ENCODE assay signal across 8 cellular contexts in genomic region chr4:56544573-56545131, GRCh38. TPM values are rescaled to one million over a fixed set of nuclear protein-coding genes. Genes with fewer than 3 reads are reported as not detected.
DNase-seq lines count a peak whose midpoint lies in the region; ATAC-seq and TF ChIP-seq lines count a peak whose summit lies in the region.

No MANE protein-coding gene starts in this region.

- no peaks in the 10 kb centered on the region for H3K36me3 Mint-ChIP-seq in activated B cell treated with CpG ODN at 0.5 μM for 24 hours (ENCODE audit: low read depth)

- H3K4me1 Mint-ChIP-seq in activated B cell treated with CpG ODN at 0.5 μM for 24 hours = peaks cover 10% of the 10 kb centered on the region

- ATAC-seq in HG03039 (IDR thresholded peaks at IDR 0.05; ENCODE audit: unreplicated experiment) (peak; percentile 98), activated B cell treated with CpG ODN at 0.5 μM for 24 hours (ENCODE audit: low read depth) (peak; percentile 99)

- TF ChIP-seq CTCF in activated B cell treated with CpG ODN at 0.5 μM for 24 hours (IDR thresholded peaks at IDR 0.05) (peak; percentile 93), cardiac fibroblast (IDR thresholded peaks at IDR 0.05; ENCODE audit: low read depth, low read length) (peak; percentile 74)

- H3K27ac Mint-ChIP-seq in activated B cell treated with CpG ODN at 0.5 μM for 24 hours = no peak overlapping the region

- POLR2A ChIA-PET in activated B cell treated with CpG ODN at 0.5 μM for 24 hours (lab: Charles Lee) = interaction anchor here (0.7 kb wide), 1 partner anchor 237 kb away, joined by 7 read pairs; no protein-coding TSS in a partner anchor

- DNase-seq in SIG-M5 treated with dmso at 0.1 percent for 504 hours (lab: John Stamatoyannopoulos, UW; ENCODE audit: unreplicated experiment) (peak; percentile 30), SIG-M5 (lab: John Stamatoyannopoulos, UW) (no peak), NCI-H2171 treated with DMSO at 0.1 percent for 48 hours (lab: John Stamatoyannopoulos, UW) (peak; percentile 56), activated B cell treated with CpG ODN at 0.5 μM for 24 hours (peak; percentile 89), cardiac fibroblast (ENCODE audit: low read depth in 2 of 2) (peak; percentile 77 to 80), inferior parietal cortex (ENCODE audit: extremely low spot score) (peak; percentile 89)
- peak; percentile 70 to 84 for DNase-seq in stimulated activated CD4-positive, alpha-beta T cell treated with anti-CD3 and anti-CD28 coated beads, Interleukin-12 subunit alpha, Interleukin-12 subunit beta, amount 100 ng/mL, for 24 hours (ENCODE audit: low read depth in 2 of 2)

- peaks cover 14% of the 10 kb centered on the region for H3K27me3 Mint-ChIP-seq in activated B cell treated with CpG ODN at 0.5 μM for 24 hours

- H3K4me3 ChIP-seq in cardiac fibroblast (replicated peaks in 1 of 2; ENCODE audit: low read depth in 2 of 2, low read length in 2 of 2) = peak overlapping the region; percentile 33 to 45

- H3K4me3 Mint-ChIP-seq in activated B cell treated with CpG ODN at 0.5 μM for 24 hours = peak overlapping the region; percentile 71

- intact Hi-C loops in activated B cell treated with CpG ODN at 0.5 μM for 24 hours (cut with micrococcal nuclease) = loop anchor here (1.0 kb wide), 7 partner anchors 14 to 596 kb away; partner anchors contain the start of genes ARL9, CEP135 and SRP72

- H3K9me3 Mint-ChIP-seq in activated B cell treated with CpG ODN at 0.5 μM for 24 hours = no peaks in the 10 kb centered on the region

- CTCF ChIA-PET in activated B cell treated with CpG ODN at 0.5 μM for 24 hours (lab: Charles Lee) = interaction anchor here (0.8 to 3.3 kb wide), 9 partner anchors 8 to 292 kb away, joined by 3 to 13 read pairs (median 4); partner anchors contain the start of gene PPAT

RNA-seq across cellular contexts. Expression of gene ARL9, which starts 39.1 kb away (rescaled TPM):
- total RNA-seq in activated B cell treated with CpG ODN at 0.5 μM for 24 hours = 0.22 TPM in 1 of 2 replicates, not detected in the other
